10 cellular contexts compared by ENCODE assay signal in the genomic region with DNA sequence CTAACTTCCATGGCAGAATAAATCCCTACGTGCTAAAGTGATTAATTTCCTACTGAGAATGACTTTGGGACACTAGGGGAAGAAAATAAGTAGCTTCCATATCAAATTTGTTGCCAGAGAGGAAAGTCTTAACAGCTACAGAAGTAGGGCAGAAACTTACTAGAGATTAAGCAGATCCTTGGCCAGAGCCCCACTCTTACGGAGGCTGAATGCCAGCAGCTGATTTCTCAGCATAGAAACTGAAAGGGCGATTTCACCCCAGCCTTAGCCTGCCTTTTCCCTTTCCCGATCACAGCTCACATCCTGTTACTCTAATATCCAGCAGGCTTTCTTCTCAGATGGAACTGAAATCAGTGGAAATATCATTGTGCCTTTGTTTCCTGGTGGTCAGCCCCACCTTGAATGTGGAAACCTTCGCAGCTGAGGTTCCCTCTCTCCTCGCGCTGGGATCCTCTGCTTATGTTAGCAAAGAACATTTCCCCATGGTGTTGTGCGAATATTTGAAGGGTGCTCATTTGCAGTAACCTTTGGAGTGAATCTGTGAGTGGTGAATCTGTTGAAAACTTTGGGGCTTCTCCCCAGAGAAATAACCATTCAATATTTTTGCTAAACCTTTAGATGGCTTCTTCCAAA. TPM values are rescaled to one million over a fixed set of nuclear protein-coding genes. Genes with fewer than 3 reads are reported as not detected.
DNase-seq lines count a peak whose midpoint lies in the region; ATAC-seq, FAIRE-seq and TF ChIP-seq lines count a peak whose summit lies in the region.
"Had no signal": no experiment of that assay in that cellular context is flagged by ENCODE, and none has a peak within 500 bp of the region (broad histone marks: within the 10 kb centered on the region; RNA-seq: fewer than 3 reads in every experiment).

No MANE protein-coding gene starts in this region.

- intact Hi-C loops in kidney (cut with DNase I), result no loop called here

- H3K9ac ChIP-seq in kidney (ENCODE audit: low read length in 2 of 2) (peak overlapping the region in 1 of 2 donors; percentile 15), Karpas-422 (ENCODE audit: low read length) (no peak overlapping the region)

- H3K4me1 ChIP-seq in kidney (ENCODE audit: control insufficient read depth in 1 of 2, insufficient read depth in 1 of 2, low read depth in 1 of 2, low read length in 2 of 2) (peaks cover 0 to 3% of the 10 kb centered on the region in 2 donors), Karpas-422 (ENCODE audit: low read length) (no peaks in the 10 kb centered on the region; the same call in 1 of the 2 replicates)

- H3K9me3 ChIP-seq in kidney (ENCODE audit: control insufficient read depth in 1 of 2, low read length in 2 of 2) (no peaks in the 10 kb centered on the region), Karpas-422 (ENCODE audit: low read length) (no peaks in the 10 kb centered on the region)

- H3K36me3 ChIP-seq in kidney (ENCODE audit: control insufficient read depth in 1 of 2, insufficient read depth in 2 of 2, low read length in 2 of 2) (no peaks in the 10 kb centered on the region), Karpas-422 (ENCODE audit: insufficient read depth, low read length) (no peaks in the 10 kb centered on the region)

- no peak for ATAC-seq in HG02852 (IDR thresholded peaks at IDR 0.05; ENCODE audit: unreplicated experiment)
- ATAC-seq: K562 had no signal

- H3K27me3 ChIP-seq in Karpas-422 (ENCODE audit: low read length), result no peaks in the 10 kb centered on the region

- no peaks in the 10 kb centered on the region for H3K9me2 ChIP-seq in Karpas-422 (replicated peaks; ENCODE audit: insufficient read depth, low read length)

- no peak overlapping the region for H2AFZ ChIP-seq in Karpas-422 (ENCODE audit: low read length)

- FAIRE-seq in kidney (lab: Jason Lieb, UNC), result no peak
- FAIRE-seq: K562 had no signal

- TF ChIP-seq CTCF in HFFc6 (IDR thresholded peaks at IDR 0.05), result no peak
- TF ChIP-seq CTCF in kidney (IDR thresholded peaks at IDR 0.05; ENCODE audit: borderline replicate concordance, extremely low read depth, insufficient read depth), result no peak

- no peak overlapping the region for H3K4me2 ChIP-seq in Karpas-422 (ENCODE audit: low read depth, low read length, poor library complexity, severe bottlenecking)

- no peaks in the 10 kb centered on the region for H3K4me1 Mint-ChIP-seq in HFFc6 (ENCODE audit: low read depth)

- H3K27ac Mint-ChIP-seq in HFFc6, result no peak overlapping the region

- H4K20me1 ChIP-seq in Karpas-422 (ENCODE audit: insufficient read depth, low read depth, low read length), result no peaks in the 10 kb centered on the region

- H3K4me3 ChIP-seq in kidney (ENCODE audit: low read length in 2 of 2) (peak overlapping the region in 1 of 2 donors; percentile 50), Karpas-422 (ENCODE audit: low read length) (no peak overlapping the region)
- H3K4me3 ChIP-seq: K562 had no signal

- peaks cover 25% of the 10 kb centered on the region for H3K27me3 Mint-ChIP-seq in HFFc6 (ENCODE audit: insufficient read depth)

- peak overlapping the region; percentile 15; the same call in 1 of the 2 replicates for H3K4me3 Mint-ChIP-seq in HFFc6

- H3K27ac ChIP-seq in cingulate gyrus (ENCODE audit: low read depth, low read length) (peak overlapping the region; percentile 31), kidney (ENCODE audit: low read depth in 2 of 2, low read length in 2 of 2) (peak overlapping the region; percentile 24 to 75), Karpas-422 (ENCODE audit: low read length) (no peak overlapping the region)

- H3K9me3 Mint-ChIP-seq in HFFc6, result no peaks in the 10 kb centered on the region

- no peaks in the 10 kb centered on the region for H3K79me2 ChIP-seq in Karpas-422 (ENCODE audit: low read length)

- DNase-seq in HFFc6 (no peak), kidney (peak; percentile 77), smooth muscle cell of the brain vasculature (ENCODE audit: low read depth, low spot score) (peak; percentile 13), NCI-H1105 treated with DMSO at 0.1 percent for 48 hours (lab: John Stamatoyannopoulos, UW) (no peak), Karpas-422 (no peak), NCI-H524 (lab: John Stamatoyannopoulos, UW) (no peak)
- DNase-seq: activated gamma-delta T cell treated with Interleukin-2 at 50 U/mL for 16 hours had no signal

- H3K36me3 Mint-ChIP-seq in HFFc6 (ENCODE audit: low read depth), result no peaks in the 10 kb centered on the region

RNA-seq across cellular contexts. Expression of a gene that starts 8.4 kb away (rescaled TPM):
- not detected for total RNA-seq in HFFc6 (2021; fragmentation: NEBNext Ultra II Directional; extraction: Animal tissue kit (Norgen Biotek cat#: 25700))
- total RNA-seq in kidney, result 3.5 TPM
- 7.7 TPM for polyA plus RNA-seq in kidney (ENCODE audit: insufficient read depth, low read depth, low replicate concordance)
- not detected in 2 replicates for total RNA-seq in Karpas-422 (2014; rRNA removed; shearing (Covaris generic); ENCODE audit: low replicate concordance)
- total RNA-seq: K562 had no signal
- polyA plus RNA-seq: K562 had no signal

Comparison
In these comparisons a context has a peak if more than half of its experiments do, and no peak if none do; other contexts are left out.
1. DNase-seq: peak in kidney (single experiment) and smooth muscle cell of the brain vasculature (single experiment); none in HFFc6 (single experiment), NCI-H1105 treated with DMSO at 0.1 percent for 48 hours (single experiment), Karpas-422 (single experiment) and NCI-H524 (0 of 2).